ENCODE assay signal across 9 cellular contexts in the genomic region with DNA sequence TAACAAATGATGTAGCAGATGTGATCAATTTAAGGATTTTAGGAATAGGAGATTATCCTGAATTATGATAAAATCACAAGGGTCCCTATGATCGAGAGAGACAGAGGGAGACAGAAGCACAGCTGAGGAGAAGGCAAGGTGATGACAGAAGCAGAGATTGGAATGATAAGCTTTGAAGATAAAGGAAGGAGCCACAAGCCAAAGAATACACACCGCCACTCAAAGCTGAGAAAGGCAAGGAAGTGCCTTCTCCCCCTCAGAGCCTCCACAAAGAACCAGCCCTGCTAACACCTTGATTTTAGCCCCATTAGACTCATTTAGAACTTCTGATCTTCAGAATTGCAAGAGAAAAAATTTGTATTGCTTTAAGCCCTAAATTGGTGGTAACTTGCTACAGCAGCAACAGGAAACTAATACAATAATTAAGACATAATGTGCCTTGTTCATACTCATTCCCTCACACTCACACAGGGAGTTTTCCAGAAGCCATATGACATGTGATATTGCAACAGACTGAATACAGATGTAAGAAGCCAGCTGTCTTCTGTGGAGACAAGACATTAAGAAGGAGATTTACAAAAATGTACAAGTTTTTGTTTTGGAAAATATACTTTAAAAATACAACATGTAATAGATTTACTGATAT. TPM values are rescaled to one million over a fixed set of nuclear protein-coding genes. Genes with fewer than 3 reads are reported as not detected.
A peak's percentile ranks its signal among the peaks of the same experiment; 100 is the strongest.
DNase-seq lines count a peak whose midpoint lies in the region; ATAC-seq and TF ChIP-seq lines count a peak whose summit lies in the region.
"Had no signal": no experiment of that assay in that cellular context is flagged by ENCODE, and none has a peak within 500 bp of the region (broad histone marks: within the 10 kb centered on the region; RNA-seq: fewer than 3 reads in every experiment).

No MANE protein-coding gene starts in this region.

- POLR2A ChIA-PET in activated naive CD8-positive, alpha-beta T cell treated with anti-CD3 and anti-CD28 coated beads, Interleukin-2, amount 10 ng/mL, durations not matched to agents 7 days and 5 days (lab: Charles Lee) = interaction anchor here (0.7 to 3.4 kb wide), 5 partner anchors 13 to 51 kb away, joined by 3 to 14 read pairs (median 4); a partner anchor contains a TSS

- H3K4me3 Mint-ChIP-seq in activated naive CD8-positive, alpha-beta T cell treated with anti-CD3 and anti-CD28 coated beads, Interleukin-2, amount 10 ng/mL, durations not matched to agents 7 days and 5 days = peak overlapping the region; percentile 91

- no peak for TF ChIP-seq POLR2A in vagina (IDR thresholded peaks at IDR 0.05)

- H3K9me3 ChIP-seq in vagina = no peaks in the 10 kb centered on the region

- no peak for TF ChIP-seq CTCF in vagina (IDR thresholded peaks at IDR 0.05)

- no peak for DNase-seq in left ventricle myocardium superior
- DNase-seq in left cardiac atrium = no peak
- no peak for DNase-seq in activated naive CD8-positive, alpha-beta T cell treated with anti-CD3 and anti-CD28 coated beads, Interleukin-2, amount 10 ng/mL, durations not matched to agents 7 days and 5 days
- DNase-seq in iris pigment epithelial cell (ENCODE audit: low read depth) = peak; percentile 74
- DNase-seq in vagina (ENCODE audit: extremely low spot score in 2 of 2) = peak; percentile 16 to 20
- no peak for DNase-seq in kidney tubule cell (ENCODE audit: low spot score)
- DNase-seq in hepatic stellate cell (ENCODE audit: low spot score) = no peak

- H3K27ac Mint-ChIP-seq in activated naive CD8-positive, alpha-beta T cell treated with anti-CD3 and anti-CD28 coated beads, Interleukin-2, amount 10 ng/mL, durations not matched to agents 7 days and 5 days = peak overlapping the region; percentile 85

- intact Hi-C loops in left ventricle myocardium superior (cut with micrococcal nuclease) (no loop called here), left cardiac atrium (cut with DNase I) (loop anchor here in 1 of 2 donors (5.0 kb wide), 1 partner anchor 51 kb away; no protein-coding TSS in a partner anchor), vagina (cut with DNase I) (no loop called here)

- ATAC-seq in left ventricle myocardium superior = peak; percentile 44
- no peak for ATAC-seq in left cardiac atrium
- no peak for ATAC-seq in activated naive CD8-positive, alpha-beta T cell treated with anti-CD3 and anti-CD28 coated beads, Interleukin-2, amount 10 ng/mL, durations not matched to agents 7 days and 5 days (ENCODE audit: low read depth)
- no peak for ATAC-seq in GM19328 (IDR thresholded peaks at IDR 0.05; ENCODE audit: unreplicated experiment)

- H3K4me1 ChIP-seq in vagina = peaks cover 29% of the 10 kb centered on the region

- peaks cover 52% of the 10 kb centered on the region for H3K4me1 Mint-ChIP-seq in activated naive CD8-positive, alpha-beta T cell treated with anti-CD3 and anti-CD28 coated beads, Interleukin-2, amount 10 ng/mL, durations not matched to agents 7 days and 5 days

- no peaks in the 10 kb centered on the region for H3K27me3 ChIP-seq in vagina
- H3K27me3 ChIP-seq: cardiac muscle cell had no signal

- peaks cover 32% of the 10 kb centered on the region for H3K36me3 Mint-ChIP-seq in activated naive CD8-positive, alpha-beta T cell treated with anti-CD3 and anti-CD28 coated beads, Interleukin-2, amount 10 ng/mL, durations not matched to agents 7 days and 5 days

- no peaks in the 10 kb centered on the region for H3K9me3 Mint-ChIP-seq in activated naive CD8-positive, alpha-beta T cell treated with anti-CD3 and anti-CD28 coated beads, Interleukin-2, amount 10 ng/mL, durations not matched to agents 7 days and 5 days

- no peak overlapping the region for H3K4me3 ChIP-seq in vagina
- H3K4me3 ChIP-seq: cardiac muscle cell had no signal

- H3K36me3 ChIP-seq in vagina = peaks cover 0 to 4% of the 10 kb centered on the region in 2 donors
- H3K36me3 ChIP-seq: cardiac muscle cell had no signal

- no peaks in the 10 kb centered on the region for H3K27me3 Mint-ChIP-seq in activated naive CD8-positive, alpha-beta T cell treated with anti-CD3 and anti-CD28 coated beads, Interleukin-2, amount 10 ng/mL, durations not matched to agents 7 days and 5 days

- H3K27ac ChIP-seq in vagina = peak overlapping the region; percentile 84
- H3K27ac ChIP-seq: cardiac muscle cell had no signal

RNA-seq across cellular contexts. Expression of a gene that starts 38.2 kb away (rescaled TPM):
- total RNA-seq in left ventricle myocardium superior (6.6 TPM), left cardiac atrium (10 to 100 TPM in 1 of 2 donors, 1 to 10 TPM in 1; 7.6 to 12.1 TPM), vagina (17.7 TPM)
- total RNA-seq in activated naive CD8-positive, alpha-beta T cell treated with anti-CD3 and anti-CD28 coated beads, Interleukin-2, amount 10 ng/mL, durations not matched to agents 7 days and 5 days = 100 to 1,000 TPM in 1 of 2 experiments, 10 to 100 TPM in 1; 99.6 to 102 TPM

Comparison
In these comparisons a context has a peak if more than half of its experiments do, and no peak if none do; other contexts are left out.
1. DNase-seq: peak in iris pigment epithelial cell (single experiment) and vagina (2 of 2); none in left ventricle myocardium superior (single experiment), left cardiac atrium (single experiment), activated naive CD8-positive, alpha-beta T cell treated with anti-CD3 and anti-CD28 coated beads, Interleukin-2, amount 10 ng/mL, durations not matched to agents 7 days and 5 days (single experiment), kidney tubule cell (single experiment) and hepatic stellate cell (single experiment).